In the genomic region with DNA sequence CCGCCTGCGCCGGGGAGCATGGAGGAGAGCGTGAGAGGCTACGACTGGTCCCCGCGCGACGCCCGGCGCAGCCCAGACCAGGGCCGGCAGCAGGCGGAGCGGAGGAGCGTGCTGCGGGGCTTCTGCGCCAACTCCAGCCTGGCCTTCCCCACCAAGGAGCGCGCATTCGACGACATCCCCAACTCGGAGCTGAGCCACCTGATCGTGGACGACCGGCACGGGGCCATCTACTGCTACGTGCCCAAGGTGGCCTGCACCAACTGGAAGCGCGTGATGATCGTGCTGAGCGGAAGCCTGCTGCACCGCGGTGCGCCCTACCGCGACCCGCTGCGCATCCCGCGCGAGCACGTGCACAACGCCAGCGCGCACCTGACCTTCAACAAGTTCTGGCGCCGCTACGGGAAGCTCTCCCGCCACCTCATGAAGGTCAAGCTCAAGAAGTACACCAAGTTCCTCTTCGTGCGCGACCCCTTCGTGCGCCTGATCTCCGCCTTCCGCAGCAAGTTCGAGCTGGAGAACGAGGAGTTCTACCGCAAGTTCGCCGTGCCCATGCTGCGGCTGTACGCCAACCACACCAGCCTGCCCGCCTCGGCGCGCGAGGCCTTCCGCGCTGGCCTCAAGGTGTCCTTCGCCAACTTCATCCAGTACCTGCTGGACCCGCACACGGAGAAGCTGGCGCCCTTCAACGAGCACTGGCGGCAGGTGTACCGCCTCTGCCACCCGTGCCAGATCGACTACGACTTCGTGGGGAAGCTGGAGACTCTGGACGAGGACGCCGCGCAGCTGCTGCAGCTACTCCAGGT, we compare ENCODE assay signal across 17 cellular contexts. TPM values are rescaled to one million over a fixed set of nuclear protein-coding genes. Genes with fewer than 3 reads are reported as not detected.
DNase-seq lines count a peak whose midpoint lies in the region; ATAC-seq, FAIRE-seq and TF ChIP-seq lines count a peak whose summit lies in the region.
"Had no signal": no experiment of that assay in that cellular context is flagged by ENCODE, and none has a peak within 500 bp of the region (broad histone marks: within the 10 kb centered on the region; RNA-seq: fewer than 3 reads in every experiment).

No MANE protein-coding gene starts in this region.

- H3K9ac ChIP-seq in trophoblast cell (ENCODE audit: low read length) = no peak overlapping the region

- H3K27me3 ChIP-seq in H7 (ENCODE audit: control insufficient read depth, insufficient read depth, low read length) = no peaks in the 10 kb centered on the region
- no peaks in the 10 kb centered on the region for H3K27me3 ChIP-seq in Panc1 (ENCODE audit: control insufficient read depth, insufficient read depth, low read length)
- H3K27me3 ChIP-seq in trophoblast cell (ENCODE audit: insufficient read depth, low read length) = no peaks in the 10 kb centered on the region
- H3K27me3 ChIP-seq: BE2C had no signal

- H3K4me1 ChIP-seq in Panc1 (ENCODE audit: control insufficient read depth, insufficient read depth, low read length) (no peaks in the 10 kb centered on the region), trophoblast cell (ENCODE audit: control insufficient read depth in 1 of 2, insufficient read depth in 2 of 2, low read length in 2 of 2) (peaks cover 3 to 5% of the 10 kb centered on the region in 2 experiments)

- TF ChIP-seq CTCF in Panc1 (IDR thresholded peaks at IDR 0.05) = no peak

- no peak overlapping the region for H4K8ac ChIP-seq in trophoblast cell (ENCODE audit: low read depth, low read length)

- H2BK120ac ChIP-seq in trophoblast cell (ENCODE audit: insufficient read depth, low read length, poor library complexity) = no peak overlapping the region

- DNase-seq in H7 = peak; percentile 45
- DNase-seq in Panc1 (ENCODE audit: low read depth, low spot score) = no peak
- DNase-seq in iPS-NIHi7 (ENCODE audit: extremely low spot score) = peak; percentile 6
- DNase-seq in trophoblast cell = no peak
- no peak for DNase-seq in LoVo (ENCODE audit: low spot score)
- DNase-seq in ecto neural progenitor cell (ENCODE audit: low spot score) = no peak
- DNase-seq in frontal cortex (ENCODE audit: low spot score in 2 of 2) = no peak
- DNase-seq: BE2C; CD8-positive, alpha-beta T cell; COR-L47; DND-41; GDM1 had no signal

- no peak overlapping the region for H3K23ac ChIP-seq in trophoblast cell (ENCODE audit: low read length)

- no peak overlapping the region for H4K12ac ChIP-seq in trophoblast cell (ENCODE audit: low read depth, low read length)

- no peak for FAIRE-seq in frontal cortex (lab: Jason Lieb, UNC)
- FAIRE-seq: A204.1, GM19239, H54 had no signal

- H3K27ac ChIP-seq in Panc1 (ENCODE audit: low read length) (no peak overlapping the region), trophoblast cell (ENCODE audit: low read depth, low read length) (no peak overlapping the region)
- H3K27ac ChIP-seq: C4-2B had no signal

- H4K91ac ChIP-seq in trophoblast cell (ENCODE audit: low read depth, low read length) = peak overlapping the region; percentile 10

- peaks cover 3% of the 10 kb centered on the region for H3K36me3 ChIP-seq in H7 (replicated peaks; ENCODE audit: control insufficient read depth, insufficient read depth, low read length)
- H3K36me3 ChIP-seq in Panc1 (ENCODE audit: control insufficient read depth, insufficient read depth, low read length) = no peaks in the 10 kb centered on the region; the same call in 1 of the 2 replicates
- H3K36me3 ChIP-seq in trophoblast cell (ENCODE audit: control insufficient read depth in 1 of 2, insufficient read depth in 2 of 2, low read length in 2 of 2) = peaks cover 17 to 18% of the 10 kb centered on the region in 2 experiments

- CTCF ChIA-PET in Panc1 (lab: Charles Lee) = no interaction called here

- no peaks in the 10 kb centered on the region for H3K79me2 ChIP-seq in trophoblast cell (ENCODE audit: control insufficient read depth, insufficient read depth, low read length, poor library complexity)

- WGBS in trophoblast cell (ENCODE audit: extremely low coverage, insufficient coverage, insufficient read length) = no CpG with 5 or more reads among the region's 85 CpGs

- BruUV-seq in Panc1 (replicated peaks; lab: Mats Ljungman, UMichigan) = TSS peak; percentile 40

- H2BK5ac ChIP-seq in trophoblast cell (ENCODE audit: low read depth, low read length, poor library complexity) = no peak overlapping the region

- H3K4ac ChIP-seq in trophoblast cell (ENCODE audit: low read depth, low read length) = no peak overlapping the region

- H3K18ac ChIP-seq in trophoblast cell (ENCODE audit: low read length) = no peak overlapping the region

- intact Hi-C loops in Panc1 (cut with micrococcal nuclease; ENCODE audit: unreplicated experiment) = no loop called here

- H3K14ac ChIP-seq in trophoblast cell (ENCODE audit: low read length) = no peak overlapping the region

- POLR2A ChIA-PET in Panc1 (lab: Charles Lee) = no interaction called here

- in situ Hi-C loops in Panc1 (cut with HindIII; ENCODE audit: low pct_unique_long_range_greater_than_20kb, low sequenced_read_pairs) = no loop called here

- peaks cover 2% of the 10 kb centered on the region for H3K79me1 ChIP-seq in trophoblast cell (ENCODE audit: low read length)

- H3K4me2 ChIP-seq in trophoblast cell (ENCODE audit: low read length) = no peak overlapping the region

- H3K4me3 ChIP-seq in H7 (ENCODE audit: insufficient read depth, low read depth, low read length) = no peak overlapping the region
- no peak overlapping the region for H3K4me3 ChIP-seq in Panc1 (ENCODE audit: low read depth in 2 of 2, low read length in 2 of 2)
- H3K4me3 ChIP-seq in trophoblast cell (ENCODE audit: low read depth, low read length) = peak overlapping the region; percentile 12

- H3K9me3 ChIP-seq in Panc1 (ENCODE audit: control insufficient read depth, insufficient read depth, low read depth, low read length) = peaks cover 4% of the 10 kb centered on the region; the same call in 1 of the 2 replicates
- H3K9me3 ChIP-seq in trophoblast cell (ENCODE audit: insufficient read depth, low read depth, low read length) = peaks cover 8% of the 10 kb centered on the region
- H3K9me3 ChIP-seq: BE2C had no signal

- H2AFZ ChIP-seq in trophoblast cell (ENCODE audit: insufficient read depth, low read length, poor library complexity) = no peak overlapping the region

- no peak overlapping the region for H2AK5ac ChIP-seq in trophoblast cell (ENCODE audit: low read length)

- no peak for ATAC-seq in Panc1
- ATAC-seq: CD8-positive, alpha-beta T cell had no signal

- no peak overlapping the region for H2BK12ac ChIP-seq in trophoblast cell (ENCODE audit: low read length)

RNA-seq across cellular contexts. Expression of a gene that starts 29.7 kb away (rescaled TPM):
- total RNA-seq in H7 (2014; rRNA removed; shearing (Covaris generic)) = 10.3 and 11.4 TPM in 2 replicates
- 48.3 TPM for total RNA-seq in Panc1 (2021; ENCODE audit: unreplicated experiment)
- 62.4 TPM for polyA plus RNA-seq in Panc1 (2012; ENCODE audit: insufficient read length)
- 18.9 and 19.3 TPM in 2 replicates for polyA plus RNA-seq in trophoblast cell (2013)
- total RNA-seq in frontal cortex = 2.0 TPM

RNA-seq across cellular contexts. Expression of a gene that starts 43.1 kb away (rescaled TPM):
- total RNA-seq in H7 (2014; rRNA removed; shearing (Covaris generic)) = not detected in 2 replicates
- total RNA-seq in Panc1 (2021; ENCODE audit: unreplicated experiment) (not detected), frontal cortex (not detected)
- not detected for polyA plus RNA-seq in Panc1 (2012; ENCODE audit: insufficient read length)
- not detected in 2 replicates for polyA plus RNA-seq in trophoblast cell (2013)
- total RNA-seq: CD8-positive, alpha-beta T cell; HT1080 had no signal

Comparison
In these comparisons a context has a peak if more than half of its experiments do, and no peak if none do; other contexts are left out.
1. DNase-seq: peak in H7 (single experiment) and iPS-NIHi7 (single experiment); none in Panc1 (single experiment), trophoblast cell (0 of 2), LoVo (single experiment), ecto neural progenitor cell (single experiment) and frontal cortex (0 of 2).